Comparison of ENCODE assay signal across 9 cellular contexts in the genomic region with DNA sequence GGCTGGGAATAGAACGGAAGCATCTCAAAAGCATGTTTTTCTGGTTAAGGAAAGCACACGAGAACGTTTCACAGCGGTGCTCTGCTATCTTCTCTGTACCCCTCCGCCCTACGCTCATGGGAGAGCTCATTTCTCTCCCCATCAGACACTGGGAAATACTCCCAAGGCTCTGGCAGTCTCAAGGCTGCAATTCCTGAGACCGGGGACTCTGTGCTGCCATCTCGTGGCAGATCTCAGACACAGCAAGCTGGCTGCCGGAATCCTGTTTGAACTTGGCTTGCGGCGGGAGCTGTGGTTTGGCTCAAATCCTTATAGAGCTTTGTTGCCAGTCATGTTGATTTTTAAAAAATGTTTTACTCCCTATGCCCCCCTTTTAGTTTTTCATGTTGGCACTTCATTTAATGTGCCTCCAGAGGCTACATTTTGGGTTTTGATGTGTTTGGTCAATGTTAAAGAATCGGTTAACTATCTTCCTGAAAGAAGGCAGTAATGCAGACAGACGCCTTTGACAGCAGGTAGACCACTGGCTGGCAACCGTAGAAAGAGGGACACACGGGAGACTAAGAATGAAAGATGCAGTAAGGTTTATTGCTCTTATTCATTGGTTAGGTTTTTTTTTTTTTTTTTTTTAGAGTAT. TPM values are rescaled to one million over a fixed set of nuclear protein-coding genes. Genes with fewer than 3 reads are reported as not detected.
DNase-seq lines count a peak whose midpoint lies in the region; ATAC-seq lines count a peak whose summit lies in the region.
"Had no signal": no experiment of that assay in that cellular context is flagged by ENCODE, and none has a peak within 500 bp of the region (broad histone marks: within the 10 kb centered on the region; RNA-seq: fewer than 3 reads in every experiment).

No MANE protein-coding gene starts in this region.

- H3K4me1 Mint-ChIP-seq in CD4-positive, CD25-positive, alpha-beta regulatory T cell: peaks cover 0 to 2% (median under 1%) of the 10 kb centered on the region in 4 donors
- H3K4me1 Mint-ChIP-seq in naive B cell: peaks cover 0 to 2% (median 0%) of the 10 kb centered on the region in 3 donors

- H3K27me3 Mint-ChIP-seq in CD4-positive, CD25-positive, alpha-beta regulatory T cell: peaks cover 14% of the 10 kb centered on the region
- peaks cover 7 to 35% (median 28%) of the 10 kb centered on the region in 3 donors for H3K27me3 Mint-ChIP-seq in naive B cell

- ATAC-seq in CD4-positive, CD25-positive, alpha-beta regulatory T cell (ENCODE audit: low read depth in 2 of 2): peak in 1 of 2 donors; percentile 50
- peak; percentile 65 for ATAC-seq in GM19397 (IDR thresholded peaks at IDR 0.05; ENCODE audit: unreplicated experiment)
- ATAC-seq in esophagus mucosa: peak; percentile 90
- ATAC-seq in naive B cell (ENCODE audit: low read depth in 2 of 2): no peak

- no peak overlapping the region for H3K4me3 Mint-ChIP-seq in CD4-positive, CD25-positive, alpha-beta regulatory T cell
- H3K4me3 Mint-ChIP-seq in naive B cell: no peak overlapping the region
- H3K4me3 Mint-ChIP-seq: activated naive CD8-positive, alpha-beta T cell had no signal

- no peaks in the 10 kb centered on the region for H3K4me1 ChIP-seq in CD4-positive, CD25-positive, alpha-beta regulatory T cell (ENCODE audit: control insufficient read depth, insufficient read depth, low read length, poor library complexity, severe bottlenecking)
- peaks cover 3% of the 10 kb centered on the region for H3K4me1 ChIP-seq in NT2/D1 (ENCODE audit: insufficient read depth, insufficient read length)

- DNase-seq in CD4-positive, CD25-positive, alpha-beta regulatory T cell: peak; percentile 22 to 53 (median 32)
- DNase-seq in HS-5 (ENCODE audit: low read depth) (peak; percentile 91), NT2/D1 (ENCODE audit: low read depth, low spot score) (peak; percentile 85), naive B cell (peak; percentile 42)
- DNase-seq in activated CD8-positive, alpha-beta memory T cell treated with anti-CD3 and anti-CD28 coated beads, Interleukin-2, amount 50 U/mL, for 48 hours: peak; percentile 83
- DNase-seq in stimulated activated CD8-positive, alpha-beta memory T cell treated with anti-CD3 and anti-CD28 coated beads, Interleukin-7, amount 100 ng/mL, for 24 hours (ENCODE audit: low read depth): peak; percentile 33

- H3K9me3 Mint-ChIP-seq in CD4-positive, CD25-positive, alpha-beta regulatory T cell: no peaks in the 10 kb centered on the region
- peaks cover 0 to 1% (median 0%) of the 10 kb centered on the region in 7 donors for H3K9me3 Mint-ChIP-seq in naive B cell

- H3K27ac Mint-ChIP-seq in CD4-positive, CD25-positive, alpha-beta regulatory T cell: no peak overlapping the region
- H3K27ac Mint-ChIP-seq in naive B cell: no peak overlapping the region
- H3K27ac Mint-ChIP-seq: activated naive CD8-positive, alpha-beta T cell had no signal

- H3K9ac ChIP-seq in NT2/D1 (ENCODE audit: insufficient read length, low read depth): no peak overlapping the region

- H3K27ac ChIP-seq in CD4-positive, CD25-positive, alpha-beta regulatory T cell (ENCODE audit: insufficient read depth, low read length, poor library complexity, severe bottlenecking): no peak overlapping the region

- no peaks in the 10 kb centered on the region for H3K36me3 Mint-ChIP-seq in CD4-positive, CD25-positive, alpha-beta regulatory T cell
- no peaks in the 10 kb centered on the region for H3K36me3 Mint-ChIP-seq in naive B cell
- H3K36me3 Mint-ChIP-seq: activated naive CD8-positive, alpha-beta T cell had no signal

- H3K9me3 ChIP-seq in CD4-positive, CD25-positive, alpha-beta regulatory T cell (ENCODE audit: control insufficient read depth in 2 of 2, low read length in 2 of 2): no peaks in the 10 kb centered on the region
- no peaks in the 10 kb centered on the region for H3K9me3 ChIP-seq in NT2/D1 (ENCODE audit: insufficient read depth, low read length)

- no peak overlapping the region for H3K4me3 ChIP-seq in CD4-positive, CD25-positive, alpha-beta regulatory T cell (ENCODE audit: low read depth, low read length)
- H3K4me3 ChIP-seq in NT2/D1 (ENCODE audit: insufficient read length, low read depth): no peak overlapping the region

- H3K36me3 ChIP-seq in CD4-positive, CD25-positive, alpha-beta regulatory T cell (ENCODE audit: control insufficient read depth, insufficient read depth, low read length): no peaks in the 10 kb centered on the region
- no peaks in the 10 kb centered on the region for H3K36me3 ChIP-seq in NT2/D1 (ENCODE audit: insufficient read depth, insufficient read length, low read length)

- H3K27me3 ChIP-seq in CD4-positive, CD25-positive, alpha-beta regulatory T cell (ENCODE audit: control insufficient read depth, insufficient read depth, low read length): no peaks in the 10 kb centered on the region
- H3K27me3 ChIP-seq in NT2/D1 (ENCODE audit: insufficient read depth, insufficient read length): no peaks in the 10 kb centered on the region

RNA-seq across cellular contexts. Expression of gene BMPER, which starts 27.6 kb away (rescaled TPM):
- not detected for total RNA-seq in CD4-positive, CD25-positive, alpha-beta regulatory T cell
- polyA plus RNA-seq in CD4-positive, CD25-positive, alpha-beta regulatory T cell: not detected
- total RNA-seq in esophagus mucosa: not detected
- not detected for polyA plus RNA-seq in naive B cell (ENCODE audit: low read depth in 6 of 6)

Comparison
In these comparisons a context has a peak if more than half of its experiments do, and no peak if none do; other contexts are left out.
1. ATAC-seq: peak in GM19397 (single experiment) and esophagus mucosa (single experiment); none in naive B cell (0 of 2).
2. DNase-seq: peak in every context shown above with its lines; median percentile 91 in HS-5; 85 in NT2/D1; 83 in activated CD8-positive, alpha-beta memory T cell treated with anti-CD3 and anti-CD28 coated beads, Interleukin-2, amount 50 U/mL, for 48 hours; 42 in naive B cell; 33 in stimulated activated CD8-positive, alpha-beta memory T cell treated with anti-CD3 and anti-CD28 coated beads, Interleukin-7, amount 100 ng/mL, for 24 hours; 32 in CD4-positive, CD25-positive, alpha-beta regulatory T cell.